ENCODE assay signal across 24 cellular contexts in genomic region chr13:47908200-47908902, GRCh38.
DNase-seq lines count a peak whose midpoint lies in the region; TF ChIP-seq lines count a peak whose summit lies in the region.
"Had no signal": no experiment of that assay in that cellular context is flagged by ENCODE, and none has a peak within 500 bp of the region (broad histone marks: within the 10 kb centered on the region; RNA-seq: fewer than 3 reads in every experiment).

No MANE protein-coding gene starts in this region.

- H3K9me3 ChIP-seq in PC-9 (ENCODE audit: insufficient read depth, low read depth) = no peaks in the 10 kb centered on the region; the same call in 1 of the 2 replicates
- no peaks in the 10 kb centered on the region for H3K9me3 ChIP-seq in mesenchymal stem cell (ENCODE audit: control insufficient read depth, low read length)
- H3K9me3 ChIP-seq in neural progenitor cell (ENCODE audit: low read depth) = no peaks in the 10 kb centered on the region
- H3K9me3 ChIP-seq: BE2C had no signal

- peak overlapping the region in 1 of 2 experiments; percentile 60 for H3K4ac ChIP-seq in mesenchymal stem cell (ENCODE audit: low read depth in 1 of 2, low read length in 2 of 2)

- TF ChIP-seq CTCF in PC-9 (conservative IDR thresholded peaks at IDR 0.05) = no peak
- no peak for TF ChIP-seq CTCF in cardiac fibroblast (IDR thresholded peaks at IDR 0.05; ENCODE audit: low read depth, low read length)
- TF ChIP-seq CTCF in neural progenitor cell (IDR thresholded peaks at IDR 0.05) = no peak

- 87% methylated on average over 12 of the region's 12 CpGs for WGBS in mesenchymal stem cell

- H3K9ac ChIP-seq in mesenchymal stem cell (ENCODE audit: low read length) (no peak overlapping the region), neural progenitor cell (no peak overlapping the region)

- no peaks in the 10 kb centered on the region for H3K79me2 ChIP-seq in PC-9 (ENCODE audit: low read depth)
- H3K79me2 ChIP-seq in neural progenitor cell (ENCODE audit: low read depth) = no peaks in the 10 kb centered on the region

- no peak overlapping the region for H2BK120ac ChIP-seq in mesenchymal stem cell (ENCODE audit: low read depth, low read length)

- H4K8ac ChIP-seq in mesenchymal stem cell (ENCODE audit: low read length) = peak overlapping the region; percentile 49

- H3K79me1 ChIP-seq in mesenchymal stem cell (replicated peaks; ENCODE audit: low read length, poor library complexity, severe bottlenecking) = no peaks in the 10 kb centered on the region

- no peak overlapping the region for H3K4me2 ChIP-seq in PC-9
- H3K4me2 ChIP-seq in mesenchymal stem cell (ENCODE audit: low read length, poor library complexity, severe bottlenecking) = no peak overlapping the region
- H3K4me2 ChIP-seq in neural progenitor cell = no peak overlapping the region

- H3K9me3 Mint-ChIP-seq in neural progenitor cell = peaks cover 7% of the 10 kb centered on the region

- CTCF ChIA-PET in PC-9 (lab: Charles Lee) = no interaction called here

- H3K27ac Mint-ChIP-seq in neural progenitor cell = no peak overlapping the region
- H3K27ac Mint-ChIP-seq: dendritic cell treated with granulocyte-macrophage colony-stimulating factor and Interleukin-4, amounts not matched to agents 40 ng/mL and 50 ng/mL, for 4 days; nephron progenitor cell had no signal

- H3K14ac ChIP-seq in mesenchymal stem cell (ENCODE audit: low read length in 2 of 2) = no peak overlapping the region

- intact Hi-C loops in PC-9 (cut with micrococcal nuclease; ENCODE audit: unreplicated experiment) = no loop called here

- H3K36me3 Mint-ChIP-seq in neural progenitor cell = peaks cover 3% of the 10 kb centered on the region

- H3K4me3 ChIP-seq in PC-9 (no peak overlapping the region), cardiac fibroblast (replicated peaks in 1 of 2; ENCODE audit: low read depth in 2 of 2, low read length in 2 of 2) (no peak overlapping the region), mesenchymal stem cell (ENCODE audit: insufficient read depth in 1 of 2, low read depth in 1 of 2, low read length in 2 of 2) (no peak overlapping the region), neural progenitor cell (no peak overlapping the region)
- H3K4me3 ChIP-seq: heart right ventricle had no signal

- DNase-seq in H4 (ENCODE audit: low spot score) = peak; percentile 7
- peak; percentile 23 to 38 for DNase-seq in PC-9
- DNase-seq in cardiac fibroblast (ENCODE audit: low read depth in 2 of 2) = peak; percentile 26 to 33
- DNase-seq in mesenchymal stem cell = peak; percentile 24
- no peak for DNase-seq in cortex of kidney (lab: John Stamatoyannopoulos, UW)
- DNase-seq in HuH-7.5 (ENCODE audit: low spot score) = no peak
- DNase-seq in neural progenitor cell (ENCODE audit: low spot score) = no peak
- no peak for DNase-seq in activated naive CD4-positive, alpha-beta T cell (lab: John Stamatoyannopoulos, UW)
- DNase-seq: activated CD4-positive, alpha-beta T cell treated with anti-CD3 and anti-CD28 coated beads for 1 hour; activated effector memory CD4-positive, alpha-beta T cell treated with anti-CD3 and anti-CD28 coated beads, Interleukin-2, amount 50 U/mL, for 16 hours; aorta; BE2C; DMS 273 treated with DMSO at 0.1 percent for 48 hours; erythroblast; heart right ventricle; Karpas-422; NCI-H1436 treated with DMSO at 0.1 percent for 48 hours; NCI-H345; nephron progenitor cell; retina; stimulated activated naive CD8-positive, alpha-beta T cell treated with anti-CD3 and anti-CD28 coated beads, Interleukin-15, Interleukin-2, amounts not matched to agents 100 U/mL and 50 U/mL, for 24 hours; trophoblast cell had no signal

- H3F3A ChIP-seq in PC-9 (ENCODE audit: insufficient read depth, low read depth) = no peaks in the 10 kb centered on the region
- H3F3A ChIP-seq in neural progenitor cell (ENCODE audit: low read depth) = no peaks in the 10 kb centered on the region

- no peak overlapping the region for H3K18ac ChIP-seq in mesenchymal stem cell (ENCODE audit: low read depth in 1 of 2, low read length in 2 of 2)

- H3K36me3 ChIP-seq in PC-9 (ENCODE audit: low read depth) = no peaks in the 10 kb centered on the region
- peaks cover 0 to 3% of the 10 kb centered on the region in 2 experiments for H3K36me3 ChIP-seq in mesenchymal stem cell (ENCODE audit: control insufficient read depth in 1 of 2, insufficient read depth in 2 of 2, low read depth in 1 of 2, low read length in 2 of 2)
- H3K36me3 ChIP-seq in neural progenitor cell = no peaks in the 10 kb centered on the region
- H3K36me3 ChIP-seq: BE2C, heart right ventricle had no signal

- H3K9me2 ChIP-seq in PC-9 (ENCODE audit: insufficient read depth) = no peaks in the 10 kb centered on the region

- no peak overlapping the region for H3K23ac ChIP-seq in mesenchymal stem cell (ENCODE audit: low read length in 2 of 2)

- H2BK12ac ChIP-seq in mesenchymal stem cell (ENCODE audit: low read length in 2 of 2) = no peak overlapping the region

- H2BK15ac ChIP-seq in mesenchymal stem cell (ENCODE audit: low read depth, poor library complexity, severe bottlenecking) = no peak overlapping the region

- H2BK5ac ChIP-seq in mesenchymal stem cell (ENCODE audit: low read depth, low read length, poor library complexity, severe bottlenecking) = no peak overlapping the region

- H4K20me1 ChIP-seq in PC-9 (ENCODE audit: insufficient read depth) (no peaks in the 10 kb centered on the region), neural progenitor cell (ENCODE audit: low read depth) (no peaks in the 10 kb centered on the region)

- BruUV-seq in PC-9 (replicated peaks; lab: Mats Ljungman, UMichigan) = no TSS peak

- H3K4me1 Mint-ChIP-seq in neural progenitor cell = no peaks in the 10 kb centered on the region
- H3K4me1 Mint-ChIP-seq: nephron progenitor cell had no signal

- POLR2A ChIA-PET in PC-9 (lab: Charles Lee; ENCODE audit: unreplicated experiment) = interaction anchor here (0.6 kb wide), 1 partner anchor 1293 kb away, joined by 3 read pairs; no protein-coding TSS in a partner anchor

- no peaks in the 10 kb centered on the region for H3K27me3 ChIP-seq in PC-9 (ENCODE audit: insufficient read depth, low read depth)
- no peaks in the 10 kb centered on the region for H3K27me3 ChIP-seq in mesenchymal stem cell (ENCODE audit: control insufficient read depth in 1 of 2, insufficient read depth in 1 of 2, low read length in 2 of 2)
- no peaks in the 10 kb centered on the region for H3K27me3 ChIP-seq in neural progenitor cell
- H3K27me3 ChIP-seq: BE2C, heart right ventricle had no signal

- H3K27ac ChIP-seq in PC-9 (no peak overlapping the region), mesenchymal stem cell (ENCODE audit: low read length, poor library complexity, severe bottlenecking) (no peak overlapping the region), neural progenitor cell (no peak overlapping the region)
- H3K27ac ChIP-seq: heart right ventricle, HL-60 had no signal

- peaks cover 2% of the 10 kb centered on the region for H3K27me3 Mint-ChIP-seq in neural progenitor cell (ENCODE audit: insufficient read depth, low read depth)
- H3K27me3 Mint-ChIP-seq: dendritic cell treated with granulocyte-macrophage colony-stimulating factor and Interleukin-4, amounts not matched to agents 40 ng/mL and 50 ng/mL, for 4 days had no signal

- no peaks in the 10 kb centered on the region for H3K4me1 ChIP-seq in PC-9 (replicated peaks; ENCODE audit: insufficient read depth)
- peaks cover 2% of the 10 kb centered on the region for H3K4me1 ChIP-seq in mesenchymal stem cell (ENCODE audit: control insufficient read depth, insufficient read depth, low read depth, low read length)
- no peaks in the 10 kb centered on the region for H3K4me1 ChIP-seq in neural progenitor cell
- H3K4me1 ChIP-seq: BE2C had no signal

- H4K91ac ChIP-seq in mesenchymal stem cell (ENCODE audit: low read length) = no peak overlapping the region

- no peak overlapping the region for H2AK5ac ChIP-seq in mesenchymal stem cell (ENCODE audit: low read length, severe bottlenecking)

- no peak overlapping the region for H3K4me3 Mint-ChIP-seq in neural progenitor cell
- H3K4me3 Mint-ChIP-seq: dendritic cell treated with granulocyte-macrophage colony-stimulating factor and Interleukin-4, amounts not matched to agents 40 ng/mL and 50 ng/mL, for 4 days; nephron progenitor cell had no signal

- no peak overlapping the region for H2AFZ ChIP-seq in PC-9
- H2AFZ ChIP-seq in mesenchymal stem cell (ENCODE audit: low read depth, low read length) = no peak overlapping the region
- H2AFZ ChIP-seq in neural progenitor cell (replicated peaks) = no peak overlapping the region

Comparison
In these comparisons a context has a peak if more than half of its experiments do, and no peak if none do; other contexts are left out.
1. DNase-seq: peak in H4 (single experiment), PC-9 (2 of 2), cardiac fibroblast (2 of 2) and mesenchymal stem cell (single experiment); none in cortex of kidney (single experiment), HuH-7.5 (single experiment), neural progenitor cell (single experiment) and activated naive CD4-positive, alpha-beta T cell (0 of 4).